Comparison of ENCODE assay signal across 1 cellular context in genomic region chr5:12934722-12935121, GRCh38.
TF ChIP-seq lines count a peak whose summit lies in the region.

No MANE protein-coding gene starts in this region.

TF ChIP-seq in GM23338, 12 proteins besides CTCF, POLR2A, EP300 and RAD21:
- TF ChIP-seq ZNF462 (CRISPR knock-in tag; IDR thresholded peaks at IDR 0.05), result no peak
- TF ChIP-seq STAT1 (IDR thresholded peaks at IDR 0.05; ENCODE audit: unreplicated experiment), result no peak
- TF ChIP-seq CREB1 (CRISPR knock-in tag; IDR thresholded peaks at IDR 0.05; ENCODE audit: low read depth), result no peak
- no peak for TF ChIP-seq NANOG (IDR thresholded peaks at IDR 0.05; ENCODE audit: borderline replicate concordance)
- TF ChIP-seq EZH2phosphoT487 (IDR thresholded peaks at IDR 0.05; ENCODE audit: unreplicated experiment), result no peak
- TF ChIP-seq JUNB (IDR thresholded peaks at IDR 0.05; ENCODE audit: unreplicated experiment), result no peak
- TF ChIP-seq ZNF331 (CRISPR knock-in tag; IDR thresholded peaks at IDR 0.05; ENCODE audit: low read depth), result no peak
- no peak for TF ChIP-seq ETS1 (IDR thresholded peaks at IDR 0.05)
- TF ChIP-seq POLR2AphosphoS5 (IDR thresholded peaks at IDR 0.05; ENCODE audit: low read depth), result no peak
- no peak for TF ChIP-seq ZNF114 (CRISPR knock-in tag; IDR thresholded peaks at IDR 0.05)
- no peak for TF ChIP-seq EZH2 (IDR thresholded peaks at IDR 0.05; ENCODE audit: low read depth, unreplicated experiment)
- TF ChIP-seq REST (IDR thresholded peaks at IDR 0.05; ENCODE audit: unreplicated experiment), result no peak
TF ChIP-seq in GM23338: peak in this region for 0.
